Comparison of ENCODE assay signal across 8 cellular contexts in genomic region chr14:104708606-104709268, GRCh38. TPM values are rescaled to one million over a fixed set of nuclear protein-coding genes. Genes with fewer than 3 reads are reported as not detected.
DNase-seq lines count a peak whose midpoint lies in the region; ATAC-seq and TF ChIP-seq lines count a peak whose summit lies in the region.

No MANE protein-coding gene starts in this region.

- H2AFZ ChIP-seq in hepatocyte: no peak overlapping the region

- 57% methylated on average over 20 of the region's 20 CpGs for WGBS in hepatocyte (ENCODE audit: low lambda C conversion rate, missing lambda C conversion rate)

- H3K36me3 Mint-ChIP-seq in T-helper 2 cell treated with Interferon-gamma antibody and Interleukin-4, amounts not matched to agents 5 μg/mL and 100 μg/mL, for 36 hours (ENCODE audit: low read depth): peaks cover 16% of the 10 kb centered on the region

- peaks cover 2% of the 10 kb centered on the region for H3K4me1 Mint-ChIP-seq in T-helper 2 cell treated with Interferon-gamma antibody and Interleukin-4, amounts not matched to agents 5 μg/mL and 100 μg/mL, for 36 hours (ENCODE audit: low read depth)

- no peaks in the 10 kb centered on the region for H3K9me2 ChIP-seq in hepatocyte (replicated peaks; ENCODE audit: insufficient read depth)

- no peaks in the 10 kb centered on the region for H4K20me1 ChIP-seq in hepatocyte (ENCODE audit: insufficient read depth, poor library complexity, severe bottlenecking)

- H3K9me3 ChIP-seq in hepatocyte (ENCODE audit: low read depth): no peaks in the 10 kb centered on the region

- TF ChIP-seq CTCF in LNCaP clone FGC (IDR thresholded peaks at IDR 0.05; ENCODE audit: control insufficient read depth, extremely low read depth, insufficient read depth) (peak; percentile 97), hepatocyte (IDR thresholded peaks at IDR 0.05; ENCODE audit: poor library complexity) (peak; percentile 85)

- H3K4me2 ChIP-seq in hepatocyte: no peak overlapping the region

- H3K27ac ChIP-seq in angular gyrus (ENCODE audit: low read depth, low read length) (peak overlapping the region; percentile 32), hepatocyte (no peak overlapping the region)

- H3K79me2 ChIP-seq in hepatocyte: no peaks in the 10 kb centered on the region

- H3K4me3 Mint-ChIP-seq in T-helper 2 cell treated with Interferon-gamma antibody and Interleukin-4, amounts not matched to agents 5 μg/mL and 100 μg/mL, for 36 hours: no peak overlapping the region

- no peaks in the 10 kb centered on the region for H3K27me3 ChIP-seq in hepatocyte

- peak overlapping the region; percentile 72 for H3K27ac Mint-ChIP-seq in T-helper 2 cell treated with Interferon-gamma antibody and Interleukin-4, amounts not matched to agents 5 μg/mL and 100 μg/mL, for 36 hours

- H3K27me3 Mint-ChIP-seq in T-helper 2 cell treated with Interferon-gamma antibody and Interleukin-4, amounts not matched to agents 5 μg/mL and 100 μg/mL, for 36 hours (ENCODE audit: low read depth): no peaks in the 10 kb centered on the region

- no peaks in the 10 kb centered on the region for H3K4me1 ChIP-seq in hepatocyte (ENCODE audit: insufficient read depth)

- H3K36me3 ChIP-seq in hepatocyte (replicated peaks; ENCODE audit: insufficient read depth, low read depth): no peaks in the 10 kb centered on the region

- DNase-seq in NCI-H510A treated with DMSO at 0.1 percent for 48 hours (lab: John Stamatoyannopoulos, UW) (peak; percentile 61), NCI-H510A (lab: John Stamatoyannopoulos, UW) (no peak), LNCaP clone FGC (ENCODE audit: low read depth) (no peak), hepatocyte (ENCODE audit: low spot score) (peak; percentile 83)
- DNase-seq in T-helper 2 cell treated with Interferon-gamma antibody and Interleukin-4, amounts not matched to agents 5 μg/mL and 100 μg/mL, for 36 hours (ENCODE audit: low spot score): peak; percentile 61
- peak; percentile 72 for DNase-seq in stimulated activated CD4-positive, alpha-beta T cell treated with anti-CD3 and anti-CD28 coated beads, Interleukin-12 subunit alpha, Interleukin-12 subunit beta, amount 100 ng/mL, for 4 hours

- no peaks in the 10 kb centered on the region for H3K9me3 Mint-ChIP-seq in T-helper 2 cell treated with Interferon-gamma antibody and Interleukin-4, amounts not matched to agents 5 μg/mL and 100 μg/mL, for 36 hours

- H3K4me3 ChIP-seq in LNCaP clone FGC (ENCODE audit: low read depth, low read length) (no peak overlapping the region), hepatocyte (no peak overlapping the region)

- ATAC-seq in HG02970 (IDR thresholded peaks at IDR 0.05; ENCODE audit: low FRiP score, unreplicated experiment): no peak

RNA-seq across cellular contexts. Expression of gene ADSS1, which starts 15.3 kb away (rescaled TPM):
- total RNA-seq in hepatocyte: 3.1 and 3.8 TPM in 2 replicates
- polyA plus RNA-seq in hepatocyte: 5.1 and 7.6 TPM in 2 replicates

RNA-seq across cellular contexts. Expression of gene INF2, which starts 19.3 kb away (rescaled TPM):
- total RNA-seq in hepatocyte: 24.2 and 31.6 TPM in 2 replicates
- 23.8 and 34.0 TPM in 2 replicates for polyA plus RNA-seq in hepatocyte

RNA-seq across cellular contexts. Expression of gene SIVA1, which starts 44.2 kb away (rescaled TPM):
- 163 and 218 TPM in 2 replicates for total RNA-seq in hepatocyte
- polyA plus RNA-seq in hepatocyte: 140 and 149 TPM in 2 replicates

Comparison
In these comparisons a context has a peak if more than half of its experiments do, and no peak if none do; other contexts are left out.
1. DNase-seq: peak in NCI-H510A treated with DMSO at 0.1 percent for 48 hours (single experiment), T-helper 2 cell treated with Interferon-gamma antibody and Interleukin-4, amounts not matched to agents 5 μg/mL and 100 μg/mL, for 36 hours (single experiment), hepatocyte (single experiment) and stimulated activated CD4-positive, alpha-beta T cell treated with anti-CD3 and anti-CD28 coated beads, Interleukin-12 subunit alpha, Interleukin-12 subunit beta, amount 100 ng/mL, for 4 hours (single experiment); none in NCI-H510A (single experiment) and LNCaP clone FGC (single experiment).